ENCODE assay signal across 8 cellular contexts in genomic region chrX:49919617-49920016, GRCh38. TPM values are rescaled to one million over a fixed set of nuclear protein-coding genes. Genes with fewer than 3 reads are reported as not detected.
DNase-seq lines count a peak whose midpoint lies in the region; ATAC-seq and TF ChIP-seq lines count a peak whose summit lies in the region.

No MANE protein-coding gene starts in this region.

- peaks cover 18% of the 10 kb centered on the region for H3K27me3 Mint-ChIP-seq in WTC11 (ENCODE audit: low read depth)

- peak; percentile 74 for TF ChIP-seq CTCF in HFF-Myc (IDR thresholded peaks at IDR 0.05; ENCODE audit: low read depth, low read length, missing control alignments)
- TF ChIP-seq CTCF in WTC11 (IDR thresholded peaks at IDR 0.05) = peak; percentile 81
- TF ChIP-seq CTCF in osteoblast (IDR thresholded peaks at IDR 0.05; ENCODE audit: extremely low read depth, low read depth, low read length) = peak; percentile 80

- ATAC-seq in WTC11 (no peak; the same call in 1 of the 2 replicates), GM19324 (IDR thresholded peaks at IDR 0.05; ENCODE audit: low FRiP score, unreplicated experiment) (no peak), GM21447 (IDR thresholded peaks at IDR 0.05; ENCODE audit: unreplicated experiment) (no peak), HG02798 (IDR thresholded peaks at IDR 0.05; ENCODE audit: poor library complexity, unreplicated experiment) (no peak)

- H3K36me3 ChIP-seq in osteoblast (ENCODE audit: insufficient read depth, low read length) = no peaks in the 10 kb centered on the region

- no peaks in the 10 kb centered on the region for H3K36me3 Mint-ChIP-seq in WTC11

- CTCF ChIA-PET in WTC11 (lab: Charles Lee) = interaction anchor here (0.6 to 2.6 kb wide), 12 partner anchors 11 to 232 kb away, joined by 3 to 25 read pairs (median 3); partner anchors contain the start of gene USP27X

- H3K4me3 ChIP-seq in HFF-Myc (replicated peaks; ENCODE audit: low read depth, low read length) (no peak overlapping the region), osteoblast (ENCODE audit: insufficient read depth, low read length) (no peak overlapping the region)

- H3K79me2 ChIP-seq in osteoblast (ENCODE audit: insufficient read depth, low read length) = no peaks in the 10 kb centered on the region

- POLR2A ChIA-PET in WTC11 (lab: Charles Lee) = no interaction called here

- in situ Hi-C loops in Caki2 (cut with HindIII; ENCODE audit: low pct_unique_long_range_greater_than_20kb, low sequenced_read_pairs) = no loop called here

- H3K4me3 Mint-ChIP-seq in WTC11 = no peak overlapping the region

- no peaks in the 10 kb centered on the region for H3K9me3 Mint-ChIP-seq in WTC11

- H3K27ac Mint-ChIP-seq in WTC11 = no peak overlapping the region

- no peaks in the 10 kb centered on the region for H4K20me1 ChIP-seq in osteoblast (ENCODE audit: insufficient read depth, low read length)

- DNase-seq in Caki2 (ENCODE audit: low read depth) = peak; percentile 4
- no peak for DNase-seq in HFF-Myc (ENCODE audit: extremely low read depth, low read depth)
- peak; percentile 50 for DNase-seq in WTC11 (ENCODE audit: low spot score)
- DNase-seq in fibroblast of gingiva (ENCODE audit: low read depth) = peak; percentile 9
- peak; percentile 36 for DNase-seq in osteoblast (ENCODE audit: insufficient read length, low spot score, missing footprints)

- no peaks in the 10 kb centered on the region for H3K4me1 ChIP-seq in osteoblast (ENCODE audit: insufficient read depth, low read length)

- no peak overlapping the region for H3K27ac ChIP-seq in osteoblast (ENCODE audit: low read depth, low read length)

- H2AFZ ChIP-seq in osteoblast (ENCODE audit: low read length) = no peak overlapping the region

- peaks cover 22% of the 10 kb centered on the region for H3K4me1 Mint-ChIP-seq in WTC11

- H3K4me2 ChIP-seq in osteoblast (ENCODE audit: insufficient read depth, low read length) = no peak overlapping the region

- no peaks in the 10 kb centered on the region for H3K9me3 ChIP-seq in osteoblast (ENCODE audit: low read depth, low read length)

- H3K27me3 ChIP-seq in osteoblast (ENCODE audit: insufficient read depth, low read length) = no peaks in the 10 kb centered on the region

TF ChIP-seq in WTC11, 78 proteins besides CTCF, POLR2A, EP300 and RAD21 (continues in another document):
- TF ChIP-seq ARID4B (CRISPR knock-in tag; IDR thresholded peaks at IDR 0.05; ENCODE audit: borderline replicate concordance) (no peak), CBFB (CRISPR knock-in tag; IDR thresholded peaks at IDR 0.05; ENCODE audit: low read depth) (no peak), NR1H2 (CRISPR knock-in tag; IDR thresholded peaks at IDR 0.05) (no peak), PRRX2 (CRISPR knock-in tag; IDR thresholded peaks at IDR 0.05) (no peak), MYBL2 (CRISPR knock-in tag; IDR thresholded peaks at IDR 0.05) (no peak), MXD4 (CRISPR knock-in tag; IDR thresholded peaks at IDR 0.05; ENCODE audit: borderline replicate concordance) (no peak), GRHL2 (CRISPR knock-in tag; IDR thresholded peaks at IDR 0.05; ENCODE audit: insufficient replicate concordance, severe bottlenecking) (no peak), OVOL2 (CRISPR knock-in tag; IDR thresholded peaks at IDR 0.05; ENCODE audit: borderline replicate concordance) (no peak), ZNF138 (CRISPR knock-in tag; conservative IDR thresholded peaks at IDR 0.05) (no peak), ZNF416 (CRISPR knock-in tag; IDR thresholded peaks at IDR 0.05) (no peak), JAZF1 (CRISPR knock-in tag; IDR thresholded peaks at IDR 0.05) (no peak), ZNF425 (CRISPR knock-in tag; conservative IDR thresholded peaks at IDR 0.05) (no peak), NR3C1 (CRISPR knock-in tag; conservative IDR thresholded peaks at IDR 0.05; ENCODE audit: low read depth) (no peak), IRF2 (CRISPR knock-in tag; IDR thresholded peaks at IDR 0.05; ENCODE audit: borderline replicate concordance, low read depth) (no peak), ZNF671 (CRISPR knock-in tag; IDR thresholded peaks at IDR 0.05) (no peak), IRF1 (CRISPR knock-in tag; IDR thresholded peaks at IDR 0.05) (no peak)
- TF ChIP-seq, protein P1, sequence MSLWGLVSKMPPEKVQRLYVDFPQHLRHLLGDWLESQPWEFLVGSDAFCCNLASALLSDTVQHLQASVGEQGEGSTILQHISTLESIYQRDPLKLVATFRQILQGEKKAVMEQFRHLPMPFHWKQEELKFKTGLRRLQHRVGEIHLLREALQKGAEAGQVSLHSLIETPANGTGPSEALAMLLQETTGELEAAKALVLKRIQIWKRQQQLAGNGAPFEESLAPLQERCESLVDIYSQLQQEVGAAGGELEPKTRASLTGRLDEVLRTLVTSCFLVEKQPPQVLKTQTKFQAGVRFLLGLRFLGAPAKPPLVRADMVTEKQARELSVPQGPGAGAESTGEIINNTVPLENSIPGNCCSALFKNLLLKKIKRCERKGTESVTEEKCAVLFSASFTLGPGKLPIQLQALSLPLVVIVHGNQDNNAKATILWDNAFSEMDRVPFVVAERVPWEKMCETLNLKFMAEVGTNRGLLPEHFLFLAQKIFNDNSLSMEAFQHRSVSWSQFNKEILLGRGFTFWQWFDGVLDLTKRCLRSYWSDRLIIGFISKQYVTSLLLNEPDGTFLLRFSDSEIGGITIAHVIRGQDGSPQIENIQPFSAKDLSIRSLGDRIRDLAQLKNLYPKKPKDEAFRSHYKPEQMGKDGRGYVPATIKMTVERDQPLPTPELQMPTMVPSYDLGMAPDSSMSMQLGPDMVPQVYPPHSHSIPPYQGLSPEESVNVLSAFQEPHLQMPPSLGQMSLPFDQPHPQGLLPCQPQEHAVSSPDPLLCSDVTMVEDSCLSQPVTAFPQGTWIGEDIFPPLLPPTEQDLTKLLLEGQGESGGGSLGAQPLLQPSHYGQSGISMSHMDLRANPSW (CRISPR knock-in tag; conservative IDR thresholded peaks at IDR 0.05; ENCODE audit: low read depth) = no peak

RNA-seq across cellular contexts. Expression of gene CLCN5, which starts 2.8 kb away (rescaled TPM):
- total RNA-seq in Caki2 (2014; rRNA removed; shearing (Covaris generic); ENCODE audit: low replicate concordance) = 0.34 and 3.9 TPM in 2 replicates
- total RNA-seq in WTC11 (2021) (10.7 to 14.2 TPM (median 13.3 TPM) in 3 replicates), osteoblast (13.0 and 13.8 TPM in 2 replicates)

RNA-seq across cellular contexts. Expression of gene USP27X, which starts 40.3 kb away (rescaled TPM):
- 1.0 TPM in 1 of 2 replicates, not detected in the other for total RNA-seq in Caki2 (2014; rRNA removed; shearing (Covaris generic); ENCODE audit: low replicate concordance)
- total RNA-seq in WTC11 (2021) = 4.4 to 5.1 TPM (median 4.8 TPM) in 3 replicates
- total RNA-seq in osteoblast = 3.6 and 4.1 TPM in 2 replicates
